In genomic region chr12:56715798-56716197, GRCh38 we compare ENCODE assay signal across 14 cellular contexts. TPM values are rescaled to one million over a fixed set of nuclear protein-coding genes. Genes with fewer than 3 reads are reported as not detected.
DNase-seq lines count a peak whose midpoint lies in the region; ATAC-seq and TF ChIP-seq lines count a peak whose summit lies in the region.
"Had no signal": no experiment of that assay in that cellular context is flagged by ENCODE, and none has a peak within 500 bp of the region (broad histone marks: within the 10 kb centered on the region; RNA-seq: fewer than 3 reads in every experiment).

No MANE protein-coding gene starts in this region.

- no peak overlapping the region for H3K4me2 ChIP-seq in GM23338

- intact Hi-C loops in CD14-positive monocyte (cut with micrococcal nuclease), result no loop called here

- H3K4me3 ChIP-seq in GM23338, result no peak overlapping the region
- H3K4me3 ChIP-seq in MG63, result no peak overlapping the region
- H3K4me3 ChIP-seq: BLaER1 treated with 17β-estradiol and CSF1 and Interleukin-3, amounts not matched to agents 10 nM and 100 nM; SJCRH30 had no signal

- peaks cover 26% of the 10 kb centered on the region for H3K4me1 ChIP-seq in GM23338 (ENCODE audit: insufficient read depth)

- H3F3A ChIP-seq in GM23338 (replicated peaks; ENCODE audit: low read depth), result peaks cover 47% of the 10 kb centered on the region

- TF ChIP-seq CTCF in CD14-positive monocyte (IDR thresholded peaks at IDR 0.05) (no peak), GM23338 (conservative IDR thresholded peaks at IDR 0.05; ENCODE audit: low read depth in 2 of 2) (no peak), nephron (IDR thresholded peaks at IDR 0.05; ENCODE audit: unreplicated experiment in 3 of 3) (no peak)

- H3K27me3 Mint-ChIP-seq in CD14-positive monocyte (ENCODE audit: low read depth in 3 of 3), result peaks cover 0 to 2% (median 0%) of the 10 kb centered on the region in 3 donors
- H3K27me3 Mint-ChIP-seq in GM23338 (ENCODE audit: insufficient read depth, low read depth, poor library complexity), result peaks cover 13% of the 10 kb centered on the region
- H3K27me3 Mint-ChIP-seq in activated naive CD8-positive, alpha-beta T cell treated with anti-CD3 and anti-CD28 coated beads, Interleukin-2, amount 10 ng/mL, durations not matched to agents 7 days and 5 days, result no peaks in the 10 kb centered on the region
- H3K27me3 Mint-ChIP-seq in nephron (ENCODE audit: low read depth), result no peaks in the 10 kb centered on the region

- H3K36me3 ChIP-seq in GM23338 (ENCODE audit: insufficient read depth) (peaks cover 58% of the 10 kb centered on the region), MG63 (peaks cover 79% of the 10 kb centered on the region)

- H3K79me2 ChIP-seq in GM23338 (replicated peaks; ENCODE audit: insufficient read depth), result peaks cover 55% of the 10 kb centered on the region

- peak overlapping the region; percentile 23 to 91 (median 72) for H3K27ac Mint-ChIP-seq in CD14-positive monocyte
- peak overlapping the region; percentile 83 for H3K27ac Mint-ChIP-seq in GM23338
- H3K27ac Mint-ChIP-seq in activated naive CD8-positive, alpha-beta T cell treated with anti-CD3 and anti-CD28 coated beads, Interleukin-2, amount 10 ng/mL, durations not matched to agents 7 days and 5 days, result peak overlapping the region; percentile 71
- H3K27ac Mint-ChIP-seq in nephron, result peak overlapping the region; percentile 74 to 87 (median 77)

- peak overlapping the region; percentile 87 for H3K27ac ChIP-seq in GM23338 (ENCODE audit: low read depth)
- H3K27ac ChIP-seq: SJCRH30 had no signal

- no peak; the same call in 2 of the 3 replicates for ATAC-seq in GM23338
- ATAC-seq in activated naive CD8-positive, alpha-beta T cell treated with anti-CD3 and anti-CD28 coated beads, Interleukin-2, amount 10 ng/mL, durations not matched to agents 7 days and 5 days (ENCODE audit: low read depth), result no peak

- H3K36me3 Mint-ChIP-seq in CD14-positive monocyte (peaks cover 70 to 87% of the 10 kb centered on the region in 2 donors), GM23338 (ENCODE audit: low read depth) (peaks cover 86% of the 10 kb centered on the region), nephron (ENCODE audit: low read depth) (peaks cover 77% of the 10 kb centered on the region)
- H3K36me3 Mint-ChIP-seq in activated naive CD8-positive, alpha-beta T cell treated with anti-CD3 and anti-CD28 coated beads, Interleukin-2, amount 10 ng/mL, durations not matched to agents 7 days and 5 days, result peaks cover 58% of the 10 kb centered on the region

- H3K4me3 Mint-ChIP-seq in CD14-positive monocyte (peak overlapping the region in 1 of 2 donors; percentile 6), GM23338 (no peak overlapping the region; the same call in 2 of the 3 replicates), nephron (peak overlapping the region in 1 of 3 experiments; percentile 31)
- no peak overlapping the region for H3K4me3 Mint-ChIP-seq in activated naive CD8-positive, alpha-beta T cell treated with anti-CD3 and anti-CD28 coated beads, Interleukin-2, amount 10 ng/mL, durations not matched to agents 7 days and 5 days

- POLR2A ChIA-PET in activated naive CD8-positive, alpha-beta T cell treated with anti-CD3 and anti-CD28 coated beads, Interleukin-2, amount 10 ng/mL, durations not matched to agents 7 days and 5 days (lab: Charles Lee), result interaction anchor here (1.1 to 8.9 kb wide), 2 partner anchors 9 to 29 kb away, joined by 3 to 105 read pairs; partner anchors contain the start of gene PTGES3

- H3K4me1 Mint-ChIP-seq in CD14-positive monocyte, result peaks cover 52% of the 10 kb centered on the region
- peaks cover 41% of the 10 kb centered on the region for H3K4me1 Mint-ChIP-seq in GM23338
- H3K4me1 Mint-ChIP-seq in activated naive CD8-positive, alpha-beta T cell treated with anti-CD3 and anti-CD28 coated beads, Interleukin-2, amount 10 ng/mL, durations not matched to agents 7 days and 5 days, result peaks cover 45% of the 10 kb centered on the region
- peaks cover 54% of the 10 kb centered on the region for H3K4me1 Mint-ChIP-seq in nephron

- H3K9me3 ChIP-seq in MG63, result no peaks in the 10 kb centered on the region
- H3K9me3 ChIP-seq: BLaER1 treated with 17β-estradiol and CSF1 and Interleukin-3, amounts not matched to agents 10 nM and 100 nM; SJCRH30 had no signal

- H3K9me3 Mint-ChIP-seq in CD14-positive monocyte (no peaks in the 10 kb centered on the region), GM23338 (no peaks in the 10 kb centered on the region; the same call in 2 of the 3 replicates), nephron (no peaks in the 10 kb centered on the region)
- no peaks in the 10 kb centered on the region for H3K9me3 Mint-ChIP-seq in activated naive CD8-positive, alpha-beta T cell treated with anti-CD3 and anti-CD28 coated beads, Interleukin-2, amount 10 ng/mL, durations not matched to agents 7 days and 5 days

- H3K9me2 ChIP-seq in GM23338 (ENCODE audit: insufficient read depth), result peaks cover 4% of the 10 kb centered on the region; the same call in 1 of the 2 replicates

- H4K20me1 ChIP-seq in GM23338 (replicated peaks; ENCODE audit: insufficient read depth), result peaks cover 60% of the 10 kb centered on the region

- H3K27me3 ChIP-seq in GM23338 (ENCODE audit: insufficient read depth) (no peaks in the 10 kb centered on the region), MG63 (no peaks in the 10 kb centered on the region)
- H3K27me3 ChIP-seq: BLaER1 treated with 17β-estradiol and CSF1 and Interleukin-3, amounts not matched to agents 10 nM and 100 nM; SJCRH30 had no signal

- no peak overlapping the region for H2AFZ ChIP-seq in GM23338

- DNase-seq in CD14-positive monocyte (ENCODE audit: low spot score) (no peak), GM23338 (ENCODE audit: low spot score) (no peak), putamen (ENCODE audit: low spot score) (no peak), MG63 (no peak), SKM-1 (lab: John Stamatoyannopoulos, UW; ENCODE audit: unreplicated experiment) (no peak), NCI-H2029 (lab: John Stamatoyannopoulos, UW) (no peak)
- peak; percentile 13 for DNase-seq in activated naive CD8-positive, alpha-beta T cell treated with anti-CD3 and anti-CD28 coated beads, Interleukin-2, amount 10 ng/mL, durations not matched to agents 7 days and 5 days
- DNase-seq: GDM1; H7; midbrain; SJCRH30; stimulated activated CD8-positive, alpha-beta memory T cell treated with anti-CD3 and anti-CD28 coated beads, Interleukin-4, amount 100 ng/mL, for 48 hours had no signal

TF ChIP-seq in GM23338, 12 proteins besides CTCF, POLR2A, EP300 and RAD21:
- no peak for TF ChIP-seq POLR2AphosphoS5 (IDR thresholded peaks at IDR 0.05; ENCODE audit: low read depth)

RNA-seq across cellular contexts. Expression of gene NACA, which starts 9.3 kb away (rescaled TPM):
- polyA plus RNA-seq in CD14-positive monocyte (100 to 1,000 TPM; 797 to 937 TPM), GM23338 (2016; fragmentation: Nextera tagmentation; extraction: Ambion mirVana) (2,165 and 2,495 TPM in 2 replicates)
- 1,081 and 1,279 TPM in 2 replicates for total RNA-seq in GM23338 (2014; rRNA removed; shearing (Covaris generic))
- 100 to 1,000 TPM; 878 to 882 TPM for total RNA-seq in activated naive CD8-positive, alpha-beta T cell treated with anti-CD3 and anti-CD28 coated beads, Interleukin-2, amount 10 ng/mL, durations not matched to agents 7 days and 5 days
- total RNA-seq in MG63 (2014; rRNA removed; shearing (Covaris generic); ENCODE audit: low replicate concordance), result 1,715 and 2,709 TPM in 2 replicates

RNA-seq across cellular contexts. Expression of gene PTGES3, which starts 27.7 kb away (rescaled TPM):
- polyA plus RNA-seq in CD14-positive monocyte (100 to 1,000 TPM; 187 to 232 TPM), GM23338 (2016; fragmentation: Nextera tagmentation; extraction: Ambion mirVana) (391 and 442 TPM in 2 replicates)
- 334 and 453 TPM in 2 replicates for total RNA-seq in GM23338 (2014; rRNA removed; shearing (Covaris generic))
- 100 to 1,000 TPM; 210 to 217 TPM for total RNA-seq in activated naive CD8-positive, alpha-beta T cell treated with anti-CD3 and anti-CD28 coated beads, Interleukin-2, amount 10 ng/mL, durations not matched to agents 7 days and 5 days
- total RNA-seq in MG63 (2014; rRNA removed; shearing (Covaris generic); ENCODE audit: low replicate concordance), result 52.8 and 98.9 TPM in 2 replicates

RNA-seq across cellular contexts. Expression of gene PRIM1, which starts 36.3 kb away (rescaled TPM):
- 1 to 10 TPM; 5.6 to 6.3 TPM for polyA plus RNA-seq in CD14-positive monocyte
- total RNA-seq in GM23338 (2014; rRNA removed; shearing (Covaris generic)), result 69.9 and 73.9 TPM in 2 replicates
- 65.6 and 67.9 TPM in 2 replicates for polyA plus RNA-seq in GM23338 (2016; fragmentation: Nextera tagmentation; extraction: Ambion mirVana)
- 10 to 100 TPM; 52.5 to 56.1 TPM for total RNA-seq in activated naive CD8-positive, alpha-beta T cell treated with anti-CD3 and anti-CD28 coated beads, Interleukin-2, amount 10 ng/mL, durations not matched to agents 7 days and 5 days
- 25.1 and 44.7 TPM in 2 replicates for total RNA-seq in MG63 (2014; rRNA removed; shearing (Covaris generic); ENCODE audit: low replicate concordance)

RNA-seq across cellular contexts. Expression of gene HSD17B6, which starts 47.3 kb away (rescaled TPM):
- under 1 TPM in 1 of 2 donors, not detected in 1; 0.12 TPM for polyA plus RNA-seq in CD14-positive monocyte
- total RNA-seq in GM23338 (2014; rRNA removed; shearing (Covaris generic)), result 4.3 and 10.3 TPM in 2 replicates
- 2.7 and 5.2 TPM in 2 replicates for polyA plus RNA-seq in GM23338 (2016; fragmentation: Nextera tagmentation; extraction: Ambion mirVana)
- 1 to 10 TPM; 1.9 to 2.4 TPM for total RNA-seq in activated naive CD8-positive, alpha-beta T cell treated with anti-CD3 and anti-CD28 coated beads, Interleukin-2, amount 10 ng/mL, durations not matched to agents 7 days and 5 days
- 0.44 and 3.0 TPM in 2 replicates for total RNA-seq in MG63 (2014; rRNA removed; shearing (Covaris generic); ENCODE audit: low replicate concordance)
